1 cellular context compared by ENCODE assay signal in the genomic region with DNA sequence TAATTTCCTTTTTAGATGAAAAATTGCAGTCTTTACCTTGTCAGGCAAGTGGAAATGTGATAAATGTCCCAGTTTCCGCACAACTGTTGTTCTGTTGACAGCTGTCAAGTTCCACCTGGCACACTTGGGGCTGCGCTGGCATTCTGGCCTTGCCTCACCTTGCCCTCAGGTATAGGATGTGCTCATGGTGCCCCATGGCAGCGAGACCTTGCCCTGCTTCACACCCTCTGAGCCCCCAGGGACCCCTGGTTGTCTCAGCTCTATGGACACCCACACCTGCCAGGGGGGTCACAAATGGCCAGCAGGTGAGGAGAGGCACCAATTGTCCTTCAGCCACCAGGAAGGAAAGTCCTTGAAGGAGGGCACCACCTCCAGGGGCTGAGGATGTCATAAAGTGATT.
TF ChIP-seq lines count a peak whose summit lies in the region.

No MANE protein-coding gene starts in this region.

TF ChIP-seq in GM12891, 5 proteins besides CTCF, POLR2A, EP300 and RAD21 (continued from another document):
- TF ChIP-seq POLR2AphosphoS5 (IDR thresholded peaks at IDR 0.05; ENCODE audit: low read depth, low read length) (no peak), TAF1 (IDR thresholded peaks at IDR 0.05; ENCODE audit: low read depth, low read length) (no peak), PAX5 (IDR thresholded peaks at IDR 0.05; ENCODE audit: insufficient read depth, low read length, severe bottlenecking) (no peak)
